ENCODE assay signal across 31 cellular contexts in the genomic region with DNA sequence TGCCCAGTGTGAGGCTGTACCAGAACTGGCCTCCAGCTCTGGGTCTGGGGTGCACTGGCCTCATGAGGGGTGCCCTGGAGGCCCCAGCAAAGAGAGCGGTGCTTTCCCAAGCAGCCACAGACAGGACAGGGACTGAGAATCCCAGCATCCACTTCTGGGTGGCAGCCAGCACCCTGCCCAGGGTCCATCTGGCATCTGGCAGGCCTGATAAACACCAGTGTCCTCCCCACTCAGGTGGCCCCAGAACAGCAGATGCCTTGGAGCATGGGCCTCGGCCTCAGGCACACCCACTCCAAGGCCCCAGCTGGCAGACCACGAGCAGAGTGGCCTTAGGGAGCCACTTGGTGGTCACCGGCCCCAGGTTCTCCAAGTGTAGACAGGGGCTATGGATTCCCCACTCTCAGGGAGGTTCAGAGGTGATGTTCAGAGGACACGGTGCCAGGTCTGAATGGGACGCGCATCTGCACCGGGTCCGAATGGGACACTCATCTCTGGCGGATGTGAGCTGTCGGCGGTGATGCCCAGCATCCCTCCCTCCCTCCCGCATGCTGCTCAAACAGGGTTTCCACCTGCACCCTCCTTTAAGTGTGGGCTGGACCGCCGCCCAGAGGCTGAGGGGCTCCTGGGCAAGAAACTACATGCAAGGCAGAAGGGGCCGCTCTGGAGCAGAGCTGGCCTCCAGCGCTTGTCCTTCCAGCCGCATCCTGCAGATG.
A peak's percentile ranks its signal among the peaks of the same experiment; 100 is the strongest.
DNase-seq lines count a peak whose midpoint lies in the region; FAIRE-seq and TF ChIP-seq lines count a peak whose summit lies in the region.
"Had no signal": no experiment of that assay in that cellular context is flagged by ENCODE, and none has a peak within 500 bp of the region (broad histone marks: within the 10 kb centered on the region; RNA-seq: fewer than 3 reads in every experiment).

No MANE protein-coding gene starts in this region.

- DNase-seq in BE2C: peak; percentile 27
- DNase-seq in G401 (ENCODE audit: low spot score): peak; percentile 76
- DNase-seq in chondrocyte (ENCODE audit: low spot score): peak; percentile 82
- DNase-seq in neural progenitor cell (ENCODE audit: low spot score): no peak
- no peak for DNase-seq in progenitor cell of endocrine pancreas (ENCODE audit: low spot score, unreplicated experiment)
- no peak for DNase-seq in activated CD4-positive, alpha-beta T cell treated with anti-CD3 and anti-CD28 coated beads, Interleukin-2, amount 10 ng/mL, durations not matched to agents 7 days and 5 days
- DNase-seq in DMS153 (lab: John Stamatoyannopoulos, UW): no peak
- no peak for DNase-seq in D721Med (ENCODE audit: insufficient read length, low spot score)
- DNase-seq: activated CD4-positive, alpha-beta T cell treated with anti-CD3 and anti-CD28 coated beads for 4 hours; activated T-cell treated with anti-CD3 and anti-CD28 coated beads for 4 hours; cortex of kidney; endodermal cell; foreskin fibroblast; HCEC 1CT; NCI-H146; NCI-H2107; NCI-H774; SJCRH30; stimulated activated CD8-positive, alpha-beta memory T cell treated with anti-CD3 and anti-CD28 coated beads, Interleukin-4, amount 100 ng/mL, for 48 hours; stomach; T-cell; WERI-Rb-1 had no signal

- peaks cover 17% of the 10 kb centered on the region for H3K4me1 ChIP-seq in BE2C
- H3K4me1 ChIP-seq in neural progenitor cell: no peaks in the 10 kb centered on the region

- H3K9me3 ChIP-seq in BE2C (peaks cover 2% of the 10 kb centered on the region; the same call in 1 of the 2 replicates), neural progenitor cell (ENCODE audit: low read depth) (no peaks in the 10 kb centered on the region)
- H3K9me3 ChIP-seq: esophagus muscularis mucosa, ovary, SJCRH30, stomach, tibial artery had no signal

- no peaks in the 10 kb centered on the region for H4K20me1 ChIP-seq in neural progenitor cell (ENCODE audit: low read depth)

- H3K36me3 Mint-ChIP-seq in chondrocyte (ENCODE audit: low read depth): no peaks in the 10 kb centered on the region
- H3K36me3 Mint-ChIP-seq in neural progenitor cell: peaks cover 1% of the 10 kb centered on the region
- H3K36me3 Mint-ChIP-seq in progenitor cell of endocrine pancreas (ENCODE audit: insufficient read depth): no peaks in the 10 kb centered on the region
- no peaks in the 10 kb centered on the region for H3K36me3 Mint-ChIP-seq in activated CD4-positive, alpha-beta T cell treated with anti-CD3 and anti-CD28 coated beads, Interleukin-2, amount 10 ng/mL, durations not matched to agents 7 days and 5 days (ENCODE audit: low read depth)
- H3K36me3 Mint-ChIP-seq: activated naive CD4-positive, alpha-beta T cell treated with anti-CD3 and anti-CD28 coated beads, Interleukin-2, amount 50 U/mL, for 24 hours; T-cell had no signal

- H3K27me3 ChIP-seq in BE2C (no peaks in the 10 kb centered on the region), neural progenitor cell (no peaks in the 10 kb centered on the region)
- H3K27me3 ChIP-seq: ovary, stomach had no signal

- H3K4me2 ChIP-seq in neural progenitor cell: no peak overlapping the region

- H3K9ac ChIP-seq in neural progenitor cell: no peak overlapping the region

- H3K27ac Mint-ChIP-seq in chondrocyte (ENCODE audit: unreplicated experiment): no peak overlapping the region
- peak overlapping the region; percentile 57 for H3K27ac Mint-ChIP-seq in neural progenitor cell
- no peak overlapping the region for H3K27ac Mint-ChIP-seq in progenitor cell of endocrine pancreas
- no peak overlapping the region for H3K27ac Mint-ChIP-seq in activated CD4-positive, alpha-beta T cell treated with anti-CD3 and anti-CD28 coated beads, Interleukin-2, amount 10 ng/mL, durations not matched to agents 7 days and 5 days
- H3K27ac Mint-ChIP-seq: activated naive CD4-positive, alpha-beta T cell treated with anti-CD3 and anti-CD28 coated beads, Interleukin-2, amount 50 U/mL, for 24 hours; activated T-helper 2 cell treated with anti-CD3 and anti-CD28 coated beads, Interferon-gamma antibody, Interleukin-2, Interleukin-4, amounts not matched to agents 10 μg/mL and 5 μg/mL and 100 μg/mL, durations not matched to agents 14 hours and 24 hours and 36 hours; B cell; T-cell had no signal

- H3K27ac ChIP-seq in neural progenitor cell: no peak overlapping the region
- H3K27ac ChIP-seq: esophagus muscularis mucosa, ovary, SJCRH30, stomach, tibial artery, WERI-Rb-1 had no signal

- peaks cover 10% of the 10 kb centered on the region for H3K27me3 Mint-ChIP-seq in chondrocyte (ENCODE audit: low read depth)
- peaks cover 9% of the 10 kb centered on the region for H3K27me3 Mint-ChIP-seq in neural progenitor cell (ENCODE audit: insufficient read depth, low read depth)
- H3K27me3 Mint-ChIP-seq in progenitor cell of endocrine pancreas: peaks cover 20% of the 10 kb centered on the region
- no peaks in the 10 kb centered on the region for H3K27me3 Mint-ChIP-seq in activated CD4-positive, alpha-beta T cell treated with anti-CD3 and anti-CD28 coated beads, Interleukin-2, amount 10 ng/mL, durations not matched to agents 7 days and 5 days

- FAIRE-seq in D721Med (lab: Jason Lieb, UNC): no peak
- FAIRE-seq: GM12892, RCC 7860 had no signal

- H3K9me3 Mint-ChIP-seq in chondrocyte (ENCODE audit: low read depth): no peaks in the 10 kb centered on the region
- H3K9me3 Mint-ChIP-seq in neural progenitor cell: peaks cover 4% of the 10 kb centered on the region
- H3K9me3 Mint-ChIP-seq in progenitor cell of endocrine pancreas (ENCODE audit: low read depth): no peaks in the 10 kb centered on the region
- H3K9me3 Mint-ChIP-seq in activated CD4-positive, alpha-beta T cell treated with anti-CD3 and anti-CD28 coated beads, Interleukin-2, amount 10 ng/mL, durations not matched to agents 7 days and 5 days: no peaks in the 10 kb centered on the region
- H3K9me3 Mint-ChIP-seq: activated naive CD4-positive, alpha-beta T cell treated with anti-CD3 and anti-CD28 coated beads, Interleukin-2, amount 50 U/mL, for 24 hours; activated T-helper 2 cell treated with anti-CD3 and anti-CD28 coated beads, Interferon-gamma antibody, Interleukin-2, Interleukin-4, amounts not matched to agents 10 μg/mL and 5 μg/mL and 100 μg/mL, durations not matched to agents 14 hours and 24 hours and 36 hours; endodermal cell; nephron; T-cell had no signal

- POLR2A ChIA-PET in activated CD4-positive, alpha-beta T cell treated with anti-CD3 and anti-CD28 coated beads, Interleukin-2, amount 10 ng/mL, durations not matched to agents 7 days and 5 days (lab: Charles Lee): no interaction called here

- H3K36me3 ChIP-seq in BE2C: no peaks in the 10 kb centered on the region
- no peaks in the 10 kb centered on the region for H3K36me3 ChIP-seq in neural progenitor cell
- H3K36me3 ChIP-seq: esophagus muscularis mucosa, ovary, SJCRH30, stomach, tibial artery, WERI-Rb-1 had no signal

- H3K4me1 Mint-ChIP-seq in chondrocyte (ENCODE audit: low read depth): peaks cover 3% of the 10 kb centered on the region
- H3K4me1 Mint-ChIP-seq in neural progenitor cell: peaks cover 2% of the 10 kb centered on the region
- H3K4me1 Mint-ChIP-seq in progenitor cell of endocrine pancreas (ENCODE audit: low read depth): no peaks in the 10 kb centered on the region
- H3K4me1 Mint-ChIP-seq in activated CD4-positive, alpha-beta T cell treated with anti-CD3 and anti-CD28 coated beads, Interleukin-2, amount 10 ng/mL, durations not matched to agents 7 days and 5 days: no peaks in the 10 kb centered on the region
- H3K4me1 Mint-ChIP-seq: activated naive CD4-positive, alpha-beta T cell treated with anti-CD3 and anti-CD28 coated beads, Interleukin-2, amount 50 U/mL, for 24 hours; B cell; endodermal cell; T-cell had no signal

- H3K4me3 Mint-ChIP-seq in chondrocyte (ENCODE audit: unreplicated experiment) (no peak overlapping the region), neural progenitor cell (no peak overlapping the region), progenitor cell of endocrine pancreas (ENCODE audit: low read depth) (no peak overlapping the region)
- H3K4me3 Mint-ChIP-seq in activated CD4-positive, alpha-beta T cell treated with anti-CD3 and anti-CD28 coated beads, Interleukin-2, amount 10 ng/mL, durations not matched to agents 7 days and 5 days: no peak overlapping the region
- H3K4me3 Mint-ChIP-seq: activated naive CD4-positive, alpha-beta T cell treated with anti-CD3 and anti-CD28 coated beads, Interleukin-2, amount 50 U/mL, for 24 hours; B cell; endodermal cell; nephron; T-cell had no signal

- CTCF ChIA-PET in activated CD4-positive, alpha-beta T cell treated with anti-CD3 and anti-CD28 coated beads, Interleukin-2, amount 10 ng/mL, durations not matched to agents 7 days and 5 days (lab: Charles Lee): no interaction called here

- in situ Hi-C loops in G401 (cut with HindIII; ENCODE audit: low sequenced_read_pairs): no loop called here

- TF ChIP-seq CTCF in BE2C (IDR thresholded peaks at IDR 0.05; ENCODE audit: low read depth, low read length) (no peak), chondrocyte (IDR thresholded peaks at IDR 0.05) (no peak), neural progenitor cell (IDR thresholded peaks at IDR 0.05) (no peak), progenitor cell of endocrine pancreas (IDR thresholded peaks at IDR 0.05; ENCODE audit: unreplicated experiment) (no peak), D721Med (IDR thresholded peaks at IDR 0.05; ENCODE audit: insufficient read depth, missing control alignments) (no peak)

- H3K79me2 ChIP-seq in neural progenitor cell (ENCODE audit: low read depth): no peaks in the 10 kb centered on the region

- H3F3A ChIP-seq in neural progenitor cell (ENCODE audit: low read depth): no peaks in the 10 kb centered on the region

- H3K4me3 ChIP-seq in BE2C (ENCODE audit: low read depth, low read length) (no peak overlapping the region), neural progenitor cell (no peak overlapping the region)
- H3K4me3 ChIP-seq: esophagus muscularis mucosa, ovary, SJCRH30, stomach, tibial artery had no signal

- no peak overlapping the region for H2AFZ ChIP-seq in neural progenitor cell (replicated peaks)

Comparison
In these comparisons a context has a peak if more than half of its experiments do, and no peak if none do; other contexts are left out.
1. DNase-seq: peak in BE2C (single experiment), G401 (single experiment) and chondrocyte (single experiment); none in neural progenitor cell (single experiment), progenitor cell of endocrine pancreas (single experiment), activated CD4-positive, alpha-beta T cell treated with anti-CD3 and anti-CD28 coated beads, Interleukin-2, amount 10 ng/mL, durations not matched to agents 7 days and 5 days (single experiment), DMS153 (single experiment) and D721Med (single experiment).